Comparison of ENCODE assay signal across 14 cellular contexts in the genomic region with DNA sequence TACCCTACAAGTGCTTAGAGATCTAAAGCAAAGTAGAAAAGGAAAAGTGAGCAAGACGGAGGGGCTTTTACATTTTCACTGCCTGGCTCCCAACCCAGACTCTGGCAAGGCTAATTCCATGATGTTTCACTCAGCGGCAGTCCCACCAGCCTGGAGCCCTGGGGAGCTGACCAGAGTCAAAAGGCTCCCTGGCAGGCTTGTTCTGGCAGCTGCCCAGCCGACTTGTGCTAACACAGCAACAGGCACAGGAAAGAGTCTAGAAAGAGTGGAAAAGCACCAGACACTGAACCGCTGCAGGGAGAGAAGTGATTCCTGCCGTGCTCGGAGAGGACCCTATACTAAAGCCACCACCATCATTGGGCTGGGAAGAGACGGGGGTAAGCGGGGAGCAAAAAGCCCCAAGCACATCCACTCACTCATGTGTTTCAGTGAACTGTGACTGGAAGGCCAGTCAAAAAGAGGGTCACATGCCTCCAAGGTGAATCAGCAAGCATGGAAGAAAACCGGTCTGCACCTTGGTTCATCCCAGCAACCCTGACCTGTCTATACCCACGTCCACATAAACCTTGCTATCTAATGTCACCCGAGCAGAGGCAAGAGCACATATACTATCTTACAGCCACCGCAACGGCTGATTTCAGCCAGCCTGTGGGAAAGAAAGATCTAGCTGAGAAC. TPM values are rescaled to one million over a fixed set of nuclear protein-coding genes. Genes with fewer than 3 reads are reported as not detected.
DNase-seq lines count a peak whose midpoint lies in the region; ATAC-seq and TF ChIP-seq lines count a peak whose summit lies in the region.
"Had no signal": no experiment of that assay in that cellular context is flagged by ENCODE, and none has a peak within 500 bp of the region (broad histone marks: within the 10 kb centered on the region; RNA-seq: fewer than 3 reads in every experiment).

No MANE protein-coding gene starts in this region.

- H3K9me3 Mint-ChIP-seq in CD8-positive, alpha-beta T cell: no peaks in the 10 kb centered on the region
- H3K9me3 Mint-ChIP-seq: activated naive CD4-positive, alpha-beta T cell treated with anti-CD3 and anti-CD28 coated beads, Interleukin-2, amount 50 U/mL, for 72 hours had no signal

- H3K27ac ChIP-seq in adrenal gland (peak overlapping the region; percentile 14 to 86 (median 52)), right lobe of liver (peak overlapping the region; percentile 25 to 47 (median 43)), thoracic aorta (peak overlapping the region; percentile 80 to 91)
- no peak overlapping the region for H3K27ac ChIP-seq in CD8-positive, alpha-beta T cell (ENCODE audit: low read depth, low read length)

- H3K27me3 Mint-ChIP-seq in CD8-positive, alpha-beta T cell (ENCODE audit: low read depth): no peaks in the 10 kb centered on the region
- H3K27me3 Mint-ChIP-seq: activated CD8-positive, alpha-beta memory T cell treated with anti-CD3 and anti-CD28 coated beads, Interleukin-2, amount 10 ng/mL, durations not matched to agents 7 days and 5 days had no signal

- POLR2A ChIA-PET in CD8-positive, alpha-beta T cell (lab: Charles Lee): interaction anchor here (1.6 kb wide), 1 partner anchor 9 kb away, joined by 4 read pairs; no protein-coding TSS in a partner anchor

- H3K27ac Mint-ChIP-seq in CD8-positive, alpha-beta T cell: no peak overlapping the region
- H3K27ac Mint-ChIP-seq: activated CD8-positive, alpha-beta memory T cell treated with anti-CD3 and anti-CD28 coated beads, Interleukin-2, amount 10 ng/mL, durations not matched to agents 7 days and 5 days; activated naive CD4-positive, alpha-beta T cell treated with anti-CD3 and anti-CD28 coated beads, Interleukin-2, amount 50 U/mL, for 72 hours had no signal

- H3K9me3 ChIP-seq in adrenal gland (replicated peaks in 1 of 3) (no peaks in the 10 kb centered on the region), right lobe of liver (no peaks in the 10 kb centered on the region), thoracic aorta (no peaks in the 10 kb centered on the region)
- no peaks in the 10 kb centered on the region for H3K9me3 ChIP-seq in CD8-positive, alpha-beta T cell (ENCODE audit: low read length)

- TF ChIP-seq CTCF in adrenal gland (IDR thresholded peaks at IDR 0.05): no peak
- TF ChIP-seq CTCF in epithelial cell of esophagus (IDR thresholded peaks at IDR 0.05; ENCODE audit: insufficient read depth, low read depth, low read length, missing control alignments): no peak
- no peak for TF ChIP-seq CTCF in right lobe of liver (IDR thresholded peaks at IDR 0.05)
- TF ChIP-seq CTCF in thoracic aorta (IDR thresholded peaks at IDR 0.05): no peak
- TF ChIP-seq CTCF in CD8-positive, alpha-beta T cell (IDR thresholded peaks at IDR 0.05): no peak

- TF ChIP-seq POLR2A in adrenal gland (IDR thresholded peaks at IDR 0.05) (no peak), right lobe of liver (IDR thresholded peaks at IDR 0.05) (no peak)

- peaks cover 19 to 33% of the 10 kb centered on the region in 2 donors for H3K4me1 ChIP-seq in adrenal gland (replicated peaks in 1 of 2)
- peaks cover 0 to 20% (median 6%) of the 10 kb centered on the region in 4 donors for H3K4me1 ChIP-seq in right lobe of liver
- H3K4me1 ChIP-seq in thoracic aorta (ENCODE audit: control insufficient read depth in 1 of 2, low read depth in 2 of 2): peaks cover 17 to 41% of the 10 kb centered on the region in 2 donors
- H3K4me1 ChIP-seq in CD8-positive, alpha-beta T cell (ENCODE audit: insufficient read depth, low read length): no peaks in the 10 kb centered on the region

- H3K4me3 ChIP-seq in adrenal gland (peak overlapping the region in 1 of 4 donors; percentile 1), epithelial cell of esophagus (ENCODE audit: low read length) (no peak overlapping the region), right lobe of liver (peak overlapping the region in 1 of 3 donors; percentile 1), thoracic aorta (peak overlapping the region; percentile 44)
- H3K4me3 ChIP-seq in CD8-positive, alpha-beta T cell (ENCODE audit: low read depth, low read length): no peak overlapping the region

- peaks cover 0 to 24% of the 10 kb centered on the region in 2 donors for H3K36me3 ChIP-seq in adrenal gland (replicated peaks in 1 of 2)
- H3K36me3 ChIP-seq in right lobe of liver: peaks cover 3 to 25% (median 13%) of the 10 kb centered on the region in 4 donors
- peaks cover 18% of the 10 kb centered on the region for H3K36me3 ChIP-seq in thoracic aorta
- H3K36me3 ChIP-seq in CD8-positive, alpha-beta T cell (ENCODE audit: insufficient read depth, low read length): no peaks in the 10 kb centered on the region

- peaks cover 58% of the 10 kb centered on the region for H3K36me3 Mint-ChIP-seq in CD8-positive, alpha-beta T cell

- no peak overlapping the region for H3K4me3 Mint-ChIP-seq in CD8-positive, alpha-beta T cell
- H3K4me3 Mint-ChIP-seq: activated CD8-positive, alpha-beta memory T cell treated with anti-CD3 and anti-CD28 coated beads, Interleukin-2, amount 10 ng/mL, durations not matched to agents 7 days and 5 days had no signal

- intact Hi-C loops in adrenal gland (cut with DNase I): loop anchor here in 1 of 2 donors (5.0 kb wide), 1 partner anchor 64 kb away; no protein-coding TSS in a partner anchor
- intact Hi-C loops in right lobe of liver (cut with DNase I): loop anchor here in 1 of 2 donors (5.0 kb wide), 1 partner anchor 64 kb away; no protein-coding TSS in a partner anchor
- intact Hi-C loops in CD8-positive, alpha-beta T cell (cut with DNase I, micrococcal nuclease): loop anchor here (1.0 to 5.0 kb wide), 6 partner anchors 15 to 447 kb away; a partner anchor contains a TSS
- intact Hi-C loops in left colon (cut with DNase I, micrococcal nuclease): no loop called here

- CTCF ChIA-PET in CD8-positive, alpha-beta T cell (lab: Charles Lee): interaction anchor here (0.7 to 3.1 kb wide), 6 partner anchors 8 to 65 kb away, joined by 3 to 20 read pairs (median 4); a partner anchor contains a TSS

- peak; percentile 65 to 94 (median 91) for DNase-seq in adrenal gland
- peak; percentile 36 for DNase-seq in epithelial cell of esophagus (ENCODE audit: low read depth)
- DNase-seq in right lobe of liver: peak; percentile 83 to 90 (median 89)
- DNase-seq in thoracic aorta (ENCODE audit: low spot score): peak; percentile 64
- DNase-seq in occipital lobe (lab: John Stamatoyannopoulos, UW): no peak
- DNase-seq in CD8-positive, alpha-beta T cell: no peak
- no peak for DNase-seq in left colon
- DNase-seq: activated CD8-positive, alpha-beta memory T cell treated with anti-CD3 and anti-CD28 coated beads, Interleukin-2, amount 10 ng/mL, durations not matched to agents 7 days and 5 days; effector memory CD4-positive, alpha-beta T cell; NCI-H2029; NK-92 treated with Interleukin-12 subunit alpha and Interleukin-12 subunit beta, amount 100 ng/mL, for 24 hours had no signal

- 30 to 43% (median 38%) methylated on average over 13 of the region's 13 CpGs for WGBS in adrenal gland, 4 donors
- 24% methylated on average over 13 of the region's 13 CpGs for WGBS in right lobe of liver (ENCODE audit: insufficient coverage, low coverage, low lambda C conversion rate, missing lambda C conversion rate)

- peaks cover 13% of the 10 kb centered on the region for H3K4me1 Mint-ChIP-seq in CD8-positive, alpha-beta T cell (ENCODE audit: low read depth)

- ATAC-seq in right lobe of liver (peak; percentile 46 to 76 (median 64)), thoracic aorta (ENCODE audit: insufficient number of reproducible peaks, low FRiP score, low read depth) (no peak), HG02588 (IDR thresholded peaks at IDR 0.05; ENCODE audit: unreplicated experiment) (no peak), left colon (no peak)
- ATAC-seq in CD8-positive, alpha-beta T cell: no peak
- ATAC-seq: activated CD8-positive, alpha-beta memory T cell treated with anti-CD3 and anti-CD28 coated beads, Interleukin-2, amount 10 ng/mL, durations not matched to agents 7 days and 5 days had no signal

- no peaks in the 10 kb centered on the region for H3K27me3 ChIP-seq in adrenal gland
- H3K27me3 ChIP-seq in right lobe of liver: no peaks in the 10 kb centered on the region
- H3K27me3 ChIP-seq in thoracic aorta (replicated peaks; ENCODE audit: insufficient read depth): no peaks in the 10 kb centered on the region
- H3K27me3 ChIP-seq in CD8-positive, alpha-beta T cell (ENCODE audit: insufficient read depth, low read length): no peaks in the 10 kb centered on the region

RNA-seq across cellular contexts. Expression of a gene that starts 8.0 kb away (rescaled TPM):
- total RNA-seq in adrenal gland (100 to 1,000 TPM in 1 of 8 donors, 10 to 100 TPM in 7; 39.6 to 109 (median 52.9) TPM), right lobe of liver (10 to 100 TPM; 30.5 to 45.7 (median 32.2) TPM), thoracic aorta (10 to 100 TPM; 30.1 to 33.5 TPM), occipital lobe (8.6 TPM), left colon (10 to 100 TPM; 58.8 to 59.4 TPM)
- polyA plus RNA-seq in adrenal gland: 100 to 1,000 TPM in 1 of 3 donors, 10 to 100 TPM in 2; 16.2 to 129 (median 19.3) TPM
- 10 to 100 TPM; 46.6 to 48.7 TPM for total RNA-seq in CD8-positive, alpha-beta T cell

RNA-seq across cellular contexts. Expression of a gene that starts 58.8 kb away (rescaled TPM):
- total RNA-seq in adrenal gland (10 to 100 TPM; 10.8 to 68.4 (median 23.9) TPM), right lobe of liver (10 to 100 TPM in 2 of 6 experiments, 1 to 10 TPM in 4; 4.3 to 21.8 (median 7.6) TPM), thoracic aorta (10 to 100 TPM; 41.3 to 64.2 TPM), occipital lobe (3.4 TPM), left colon (1 to 10 TPM; 1.5 to 2.3 TPM)
- polyA plus RNA-seq in adrenal gland: 10 to 100 TPM in 1 of 3 donors, 1 to 10 TPM in 2; 4.8 to 10.8 (median 9.7) TPM
- not detected for total RNA-seq in CD8-positive, alpha-beta T cell
- total RNA-seq: activated CD8-positive, alpha-beta memory T cell treated with anti-CD3 and anti-CD28 coated beads, Interleukin-2, amount 10 ng/mL, durations not matched to agents 7 days and 5 days; SK-MEL-5 had no signal

Comparison
In these comparisons a context has a peak if more than half of its experiments do, and no peak if none do; other contexts are left out.
1. DNase-seq: peak in adrenal gland (7 of 7), epithelial cell of esophagus (single experiment), right lobe of liver (3 of 3) and thoracic aorta (single experiment); none in occipital lobe (single experiment), CD8-positive, alpha-beta T cell (0 of 7) and left colon (0 of 2).
2. ATAC-seq: peak in right lobe of liver (4 of 4); none in thoracic aorta (single experiment), HG02588 (single experiment), CD8-positive, alpha-beta T cell (single experiment) and left colon (single experiment).
3. intact Hi-C loops: an anchor here in CD8-positive, alpha-beta T cell (1.0 to 5.0 kb wide); none called in left colon.